22 cellular contexts compared by ENCODE assay signal in the genomic region with DNA sequence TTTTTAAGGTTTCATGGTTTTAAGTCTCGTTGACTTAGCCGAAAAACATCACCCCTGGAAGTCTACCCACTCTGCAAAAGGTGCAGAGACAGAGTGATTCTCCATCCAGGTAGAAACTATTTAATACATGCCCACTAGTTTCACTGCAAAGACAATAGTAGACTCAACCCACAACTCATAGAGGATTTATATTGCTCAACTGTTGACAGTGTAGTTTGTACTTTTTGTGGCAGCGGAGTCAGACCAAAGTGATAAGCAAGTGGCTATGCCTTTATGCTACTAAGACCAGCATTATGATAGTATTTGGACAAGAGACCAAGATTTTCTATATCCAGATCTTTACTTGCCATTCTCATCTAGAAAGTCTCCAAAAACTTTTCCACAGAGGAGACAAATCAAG.
A peak's percentile ranks its signal among the peaks of the same experiment; 100 is the strongest.
DNase-seq lines count a peak whose midpoint lies in the region; ATAC-seq and TF ChIP-seq lines count a peak whose summit lies in the region.
"Had no signal": no experiment of that assay in that cellular context is flagged by ENCODE, and none has a peak within 500 bp of the region (broad histone marks: within the 10 kb centered on the region; RNA-seq: fewer than 3 reads in every experiment).

No MANE protein-coding gene starts in this region.

- H3F3A ChIP-seq in GM23248 (ENCODE audit: insufficient read depth) (peaks cover 28% of the 10 kb centered on the region), PC-9 (ENCODE audit: insufficient read depth, low read depth) (peaks cover 9% of the 10 kb centered on the region; the same call in 1 of the 2 replicates)

- H3K4me2 ChIP-seq in GM23248 (ENCODE audit: unreplicated experiment) (peak overlapping the region; percentile 4), PC-9 (peak overlapping the region; percentile 6; the same call in 1 of the 2 replicates), hepatocyte (no peak overlapping the region)
- H3K4me2 ChIP-seq: KMS-11 had no signal

- BruUV-seq in PC-9 (replicated peaks; lab: Mats Ljungman, UMichigan), result no TSS peak

- H3K4me3 ChIP-seq in GM23248, result no peak overlapping the region
- H3K4me3 ChIP-seq in PC-9, result no peak overlapping the region
- no peak overlapping the region for H3K4me3 ChIP-seq in choroid plexus epithelial cell (ENCODE audit: low read depth, low read length)
- H3K4me3 ChIP-seq in mesodermal cell (ENCODE audit: extremely low read depth, insufficient read depth, low read length, poor library complexity, severe bottlenecking), result no peak overlapping the region
- no peak overlapping the region for H3K4me3 ChIP-seq in hepatocyte
- H3K4me3 ChIP-seq in psoas muscle, result no peak overlapping the region
- H3K4me3 ChIP-seq: upper lobe of left lung had no signal

- POLR2A ChIA-PET in PC-9 (lab: Charles Lee; ENCODE audit: unreplicated experiment), result no interaction called here

- ATAC-seq in psoas muscle (no peak), GM18517 (IDR thresholded peaks at IDR 0.05; ENCODE audit: unreplicated experiment) (no peak)
- ATAC-seq: activated T-cell treated with anti-CD3 and anti-CD28 coated beads, Interleukin-2, amount 50 U/mL, for 72 hours had no signal

- no peak overlapping the region for H3K9ac ChIP-seq in GM23248
- H3K9ac ChIP-seq: KMS-11 had no signal

- in situ Hi-C loops in GM23248 (cut with MboI), result no loop called here

- CTCF ChIA-PET in PC-9 (lab: Charles Lee), result no interaction called here

- H3K9me3 ChIP-seq in GM23248 (ENCODE audit: low read depth), result no peaks in the 10 kb centered on the region
- no peaks in the 10 kb centered on the region for H3K9me3 ChIP-seq in PC-9 (ENCODE audit: insufficient read depth, low read depth)
- no peaks in the 10 kb centered on the region for H3K9me3 ChIP-seq in mesodermal cell (ENCODE audit: control insufficient read depth, low read length)
- no peaks in the 10 kb centered on the region for H3K9me3 ChIP-seq in hepatocyte (ENCODE audit: low read depth)
- H3K9me3 ChIP-seq in psoas muscle, result no peaks in the 10 kb centered on the region
- H3K9me3 ChIP-seq: upper lobe of left lung had no signal

- intact Hi-C loops in PC-9 (cut with micrococcal nuclease; ENCODE audit: unreplicated experiment), result loop anchor here (10.0 kb wide), 1 partner anchor 269 kb away; no protein-coding TSS in a partner anchor
- intact Hi-C loops in psoas muscle (cut with DNase I), result no loop called here

- no peak overlapping the region for H2AFZ ChIP-seq in GM23248
- H2AFZ ChIP-seq in PC-9, result no peak overlapping the region
- no peak overlapping the region for H2AFZ ChIP-seq in hepatocyte

- H4K20me1 ChIP-seq in GM23248 (ENCODE audit: insufficient read depth), result no peaks in the 10 kb centered on the region
- no peaks in the 10 kb centered on the region for H4K20me1 ChIP-seq in PC-9 (ENCODE audit: insufficient read depth)
- H4K20me1 ChIP-seq in hepatocyte (ENCODE audit: insufficient read depth, poor library complexity, severe bottlenecking), result no peaks in the 10 kb centered on the region

- H3K27ac ChIP-seq in GM23248 (peak overlapping the region; percentile 34), PC-9 (peak overlapping the region; percentile 45), mesodermal cell (ENCODE audit: low read depth, low read length, severe bottlenecking) (peak overlapping the region; percentile 52), hepatocyte (no peak overlapping the region), psoas muscle (no peak overlapping the region)
- H3K27ac ChIP-seq: KMS-11, upper lobe of left lung, VCaP had no signal

- H3K36me3 ChIP-seq in GM23248 (ENCODE audit: low read depth) (no peaks in the 10 kb centered on the region), PC-9 (ENCODE audit: low read depth) (no peaks in the 10 kb centered on the region), mesodermal cell (ENCODE audit: control insufficient read depth, insufficient read depth, low read length) (no peaks in the 10 kb centered on the region), hepatocyte (replicated peaks; ENCODE audit: insufficient read depth, low read depth) (no peaks in the 10 kb centered on the region), psoas muscle (ENCODE audit: insufficient read depth in 1 of 2, low read depth in 1 of 2) (no peaks in the 10 kb centered on the region)
- H3K36me3 ChIP-seq: upper lobe of left lung had no signal

- TF ChIP-seq CTCF in PC-9 (conservative IDR thresholded peaks at IDR 0.05), result no peak
- no peak for TF ChIP-seq CTCF in choroid plexus epithelial cell (conservative IDR thresholded peaks at IDR 0.05; ENCODE audit: low read depth, low read length)
- TF ChIP-seq CTCF in hepatocyte (IDR thresholded peaks at IDR 0.05; ENCODE audit: poor library complexity), result no peak
- TF ChIP-seq CTCF in psoas muscle (IDR thresholded peaks at IDR 0.05), result no peak

- peak; percentile 21 for DNase-seq in GM23248
- no peak for DNase-seq in PC-9
- peak; percentile 23 for DNase-seq in choroid plexus epithelial cell (ENCODE audit: low read depth)
- DNase-seq in HK-2 (ENCODE audit: unreplicated experiment), result no peak
- DNase-seq in hepatocyte (ENCODE audit: low spot score), result no peak
- no peak for DNase-seq in psoas muscle
- DNase-seq: activated CD4-positive, alpha-beta T cell treated with anti-CD3 and anti-CD28 coated beads, Interleukin-2, amount 10 ng/mL, durations not matched to agents 24 days and 14 days; activated naive CD4-positive, alpha-beta T cell treated with Interleukin-2 at 50 U/mL for 16 hours; activated T-cell treated with anti-CD3 and anti-CD28 coated beads, Interleukin-2, amount 50 U/mL, for 72 hours; GDM1; GOT3; hypothalamus; NCI-H1694; NCI-H2171 treated with DMSO at 0.1 percent for 48 hours; NCI-H69; nephron progenitor cell; RPMI8226; upper lobe of left lung had no signal

- H3K9me2 ChIP-seq in GM23248 (ENCODE audit: insufficient read depth), result no peaks in the 10 kb centered on the region
- H3K9me2 ChIP-seq in PC-9 (ENCODE audit: insufficient read depth), result no peaks in the 10 kb centered on the region
- no peaks in the 10 kb centered on the region for H3K9me2 ChIP-seq in hepatocyte (replicated peaks; ENCODE audit: insufficient read depth)

- 95 to 99% methylated on average over 3 of the region's 3 CpGs for WGBS in GM23248 (ENCODE audit: low coverage in 1 of 2, low lambda C conversion rate in 2 of 2, missing lambda C conversion rate in 2 of 2), 2 experiments
- WGBS in mesodermal cell (ENCODE audit: insufficient coverage in 2 of 2), 2 experiments, result 89 to 100% methylated on average over 2 to 3 of the region's 3 CpGs
- 75% methylated on average over 3 of the region's 3 CpGs for WGBS in hepatocyte (ENCODE audit: low lambda C conversion rate, missing lambda C conversion rate)
- WGBS in psoas muscle, 3 donors, result 55 to 79% (median 73%) methylated on average over 3 of the region's 3 CpGs

- H3K79me2 ChIP-seq in GM23248 (ENCODE audit: insufficient read depth) (no peaks in the 10 kb centered on the region), PC-9 (ENCODE audit: low read depth) (no peaks in the 10 kb centered on the region), hepatocyte (no peaks in the 10 kb centered on the region)

- no peaks in the 10 kb centered on the region for H3K27me3 ChIP-seq in GM23248 (replicated peaks; ENCODE audit: insufficient read depth)
- H3K27me3 ChIP-seq in PC-9 (ENCODE audit: insufficient read depth, low read depth), result no peaks in the 10 kb centered on the region
- no peaks in the 10 kb centered on the region for H3K27me3 ChIP-seq in hepatocyte
- H3K27me3 ChIP-seq in psoas muscle (ENCODE audit: insufficient read depth in 3 of 3, low read length in 2 of 3), result no peaks in the 10 kb centered on the region
- H3K27me3 ChIP-seq: upper lobe of left lung had no signal

- H3K4me1 ChIP-seq in GM23248 (ENCODE audit: insufficient read depth) (peaks cover 38% of the 10 kb centered on the region), PC-9 (replicated peaks; ENCODE audit: insufficient read depth) (peaks cover 37% of the 10 kb centered on the region), mesodermal cell (ENCODE audit: control insufficient read depth, insufficient read depth, low read length, poor library complexity, severe bottlenecking) (peaks cover 14% of the 10 kb centered on the region), hepatocyte (ENCODE audit: insufficient read depth) (no peaks in the 10 kb centered on the region), psoas muscle (no peaks in the 10 kb centered on the region)
- H3K4me1 ChIP-seq: upper lobe of left lung had no signal

Comparison
In these comparisons a context has a peak if more than half of its experiments do, and no peak if none do; other contexts are left out.
1. DNase-seq: peak in GM23248 (single experiment) and choroid plexus epithelial cell (single experiment); none in PC-9 (0 of 2), HK-2 (single experiment), hepatocyte (single experiment) and psoas muscle (0 of 2).
2. H3K27ac ChIP-seq: peak in GM23248 (single experiment), PC-9 (single experiment) and mesodermal cell (single experiment); none in hepatocyte (single experiment) and psoas muscle (single experiment).